15 cellular contexts compared by ENCODE assay signal in genomic region chr10:130013938-130014733, GRCh38. TPM values are rescaled to one million over a fixed set of nuclear protein-coding genes. Genes with fewer than 3 reads are reported as not detected.
A peak's percentile ranks its signal among the peaks of the same experiment; 100 is the strongest.
DNase-seq lines count a peak whose midpoint lies in the region; ATAC-seq and TF ChIP-seq lines count a peak whose summit lies in the region.
"Had no signal": no experiment of that assay in that cellular context is flagged by ENCODE, and none has a peak within 500 bp of the region (broad histone marks: within the 10 kb centered on the region; RNA-seq: fewer than 3 reads in every experiment).

No MANE protein-coding gene starts in this region.

- H2BK12ac ChIP-seq in mesenchymal stem cell (ENCODE audit: low read length in 2 of 2) = no peak overlapping the region

- H3K4me3 ChIP-seq in GM23248 = no peak overlapping the region
- H3K4me3 ChIP-seq in SJCRH30 = peak overlapping the region; percentile 34
- H3K4me3 ChIP-seq in mesenchymal stem cell (ENCODE audit: insufficient read depth in 1 of 2, low read depth in 1 of 2, low read length in 2 of 2) = peak overlapping the region in 1 of 2 experiments; percentile 68
- no peak overlapping the region for H3K4me3 ChIP-seq in suprapubic skin
- H3K4me3 ChIP-seq: BLaER1 treated with 17β-estradiol and CSF1 and Interleukin-3, amounts not matched to agents 10 nM and 100 nM had no signal

- ATAC-seq in HG03354 (IDR thresholded peaks at IDR 0.05; ENCODE audit: poor library complexity, severe bottlenecking, unreplicated experiment) (no peak), T-helper 17 cell (no peak)
- ATAC-seq: Panc1 had no signal

- H3K23ac ChIP-seq in mesenchymal stem cell (ENCODE audit: low read length in 2 of 2) = no peak overlapping the region

- H2AK5ac ChIP-seq in mesenchymal stem cell (ENCODE audit: low read length, severe bottlenecking) = no peak overlapping the region

- TF ChIP-seq EP300 in suprapubic skin (IDR thresholded peaks at IDR 0.05) = no peak

- no peaks in the 10 kb centered on the region for H3F3A ChIP-seq in GM23248 (ENCODE audit: insufficient read depth)

- H2BK15ac ChIP-seq in mesenchymal stem cell (ENCODE audit: low read depth, poor library complexity, severe bottlenecking) = no peak overlapping the region

- H3K4me3 Mint-ChIP-seq in T-helper 17 cell = no peak overlapping the region

- no peak overlapping the region for H2BK5ac ChIP-seq in mesenchymal stem cell (ENCODE audit: low read depth, low read length, poor library complexity, severe bottlenecking)

- TF ChIP-seq POLR2A in suprapubic skin (IDR thresholded peaks at IDR 0.05) = no peak

- H3K27me3 Mint-ChIP-seq in T-helper 17 cell = peaks cover 36% of the 10 kb centered on the region

- peak overlapping the region; percentile 37; the same call in 1 of the 2 replicates for H3K9ac ChIP-seq in GM23248
- peak overlapping the region; percentile 88 for H3K9ac ChIP-seq in mesenchymal stem cell (ENCODE audit: low read length)
- H3K9ac ChIP-seq: BLaER1 treated with 17β-estradiol and CSF1 and Interleukin-3, amounts not matched to agents 10 nM and 100 nM had no signal

- H4K8ac ChIP-seq in mesenchymal stem cell (ENCODE audit: low read length) = no peak overlapping the region

- no peak overlapping the region for H3K4ac ChIP-seq in mesenchymal stem cell (ENCODE audit: low read depth in 1 of 2, low read length in 2 of 2)

- WGBS in GM23248 (ENCODE audit: low coverage in 1 of 2, low lambda C conversion rate in 2 of 2, missing lambda C conversion rate in 2 of 2), 2 experiments = 83 to 85% methylated on average over 27 to 28 of the region's 28 CpGs
- 89% methylated on average over 28 of the region's 28 CpGs for WGBS in mesenchymal stem cell
- 85% methylated on average over 22 of the region's 28 CpGs for WGBS in suprapubic skin

- in situ Hi-C loops in GM23248 (cut with MboI) = no loop called here

- no peak for TF ChIP-seq CTCF in suprapubic skin (IDR thresholded peaks at IDR 0.05)

- H3K27ac Mint-ChIP-seq in T-helper 17 cell = no peak overlapping the region

- H3K18ac ChIP-seq in mesenchymal stem cell (ENCODE audit: low read depth in 1 of 2, low read length in 2 of 2) = no peak overlapping the region

- H3K4me1 ChIP-seq in GM23248 (ENCODE audit: insufficient read depth) = peaks cover 16% of the 10 kb centered on the region
- H3K4me1 ChIP-seq in SJCRH30 = peaks cover 3% of the 10 kb centered on the region; the same call in 1 of the 2 replicates
- no peaks in the 10 kb centered on the region for H3K4me1 ChIP-seq in mesenchymal stem cell (ENCODE audit: control insufficient read depth, insufficient read depth, low read depth, low read length)
- peaks cover 8% of the 10 kb centered on the region for H3K4me1 ChIP-seq in suprapubic skin

- H3K27ac ChIP-seq in GM23248 (no peak overlapping the region), SJCRH30 (no peak overlapping the region), mesenchymal stem cell (ENCODE audit: low read length, poor library complexity, severe bottlenecking) (no peak overlapping the region), suprapubic skin (peak overlapping the region; percentile 14)
- H3K27ac ChIP-seq: BLaER1 treated with 17β-estradiol and CSF1 and Interleukin-3, amounts not matched to agents 10 nM and 100 nM had no signal

- no peak overlapping the region for H3K14ac ChIP-seq in mesenchymal stem cell (ENCODE audit: low read length in 2 of 2)

- H3K36me3 Mint-ChIP-seq in T-helper 17 cell (ENCODE audit: low read depth) = no peaks in the 10 kb centered on the region

- DNase-seq in GM23248 (peak; percentile 40), SJCRH30 (peak in 1 of 2 experiments; percentile 2), mesenchymal stem cell (no peak), suprapubic skin (ENCODE audit: low spot score in 2 of 2) (no peak), T-helper 17 cell (no peak)
- no peak for DNase-seq in stimulated activated CD4-positive, alpha-beta T cell treated with anti-CD3 and anti-CD28 coated beads, Interleukin-2, amount 100 ng/mL, for 24 hours
- DNase-seq: EL, NCI-H1048, NCI-H1694, NCI-H446 treated with DMSO at 0.1 percent for 48 hours, NCI-H774, SHP77 had no signal

- H2BK120ac ChIP-seq in mesenchymal stem cell (ENCODE audit: low read depth, low read length) = no peak overlapping the region

- H3K4me1 Mint-ChIP-seq in T-helper 17 cell = no peaks in the 10 kb centered on the region

- H2AFZ ChIP-seq in GM23248 = peak overlapping the region; percentile 54; the same call in 1 of the 2 replicates
- no peak overlapping the region for H2AFZ ChIP-seq in mesenchymal stem cell (ENCODE audit: low read depth, low read length)

- H3K79me2 ChIP-seq in GM23248 (ENCODE audit: insufficient read depth) = no peaks in the 10 kb centered on the region

- H3K36me3 ChIP-seq in GM23248 (ENCODE audit: low read depth) = no peaks in the 10 kb centered on the region
- H3K36me3 ChIP-seq in SJCRH30 = no peaks in the 10 kb centered on the region
- no peaks in the 10 kb centered on the region for H3K36me3 ChIP-seq in mesenchymal stem cell (ENCODE audit: control insufficient read depth in 1 of 2, insufficient read depth in 2 of 2, low read depth in 1 of 2, low read length in 2 of 2)
- H3K36me3 ChIP-seq in suprapubic skin = no peaks in the 10 kb centered on the region
- H3K36me3 ChIP-seq: BLaER1 treated with 17β-estradiol and CSF1 and Interleukin-3, amounts not matched to agents 10 nM and 100 nM had no signal

- H3K4me2 ChIP-seq in GM23248 (ENCODE audit: unreplicated experiment) (no peak overlapping the region), mesenchymal stem cell (ENCODE audit: low read length, poor library complexity, severe bottlenecking) (no peak overlapping the region)
- H3K4me2 ChIP-seq: BLaER1 treated with 17β-estradiol and CSF1 and Interleukin-3, amounts not matched to agents 10 nM and 100 nM had no signal

- H3K27me3 ChIP-seq in GM23248 (replicated peaks; ENCODE audit: insufficient read depth) = no peaks in the 10 kb centered on the region
- H3K27me3 ChIP-seq in SJCRH30 = no peaks in the 10 kb centered on the region
- no peaks in the 10 kb centered on the region for H3K27me3 ChIP-seq in mesenchymal stem cell (ENCODE audit: control insufficient read depth in 1 of 2, insufficient read depth in 1 of 2, low read length in 2 of 2)
- H3K27me3 ChIP-seq in suprapubic skin = peaks cover 6% of the 10 kb centered on the region
- H3K27me3 ChIP-seq: BLaER1 treated with 17β-estradiol and CSF1 and Interleukin-3, amounts not matched to agents 10 nM and 100 nM had no signal

- no peaks in the 10 kb centered on the region for H4K20me1 ChIP-seq in GM23248 (ENCODE audit: insufficient read depth)
- H4K20me1 ChIP-seq: BLaER1 treated with 17β-estradiol and CSF1 and Interleukin-3, amounts not matched to agents 10 nM and 100 nM had no signal

- no peaks in the 10 kb centered on the region for H3K9me2 ChIP-seq in GM23248 (ENCODE audit: insufficient read depth)

- H3K79me1 ChIP-seq in mesenchymal stem cell (replicated peaks; ENCODE audit: low read length, poor library complexity, severe bottlenecking) = no peaks in the 10 kb centered on the region

- no peaks in the 10 kb centered on the region for H3K9me3 ChIP-seq in GM23248 (ENCODE audit: low read depth)
- no peaks in the 10 kb centered on the region for H3K9me3 ChIP-seq in SJCRH30 (replicated peaks)
- no peaks in the 10 kb centered on the region for H3K9me3 ChIP-seq in mesenchymal stem cell (ENCODE audit: control insufficient read depth, low read length)
- H3K9me3 ChIP-seq in suprapubic skin = no peaks in the 10 kb centered on the region
- no peaks in the 10 kb centered on the region for H3K9me3 ChIP-seq in T-helper 17 cell (ENCODE audit: control insufficient read depth, low read length, poor library complexity, severe bottlenecking)

- no peak overlapping the region for H4K91ac ChIP-seq in mesenchymal stem cell (ENCODE audit: low read length)

RNA-seq across cellular contexts. Expression of gene EBF3, which starts 50.1 kb away (rescaled TPM):
- 0.25 and 0.43 TPM in 2 replicates for total RNA-seq in GM23248 (2014; rRNA removed; shearing (Covaris generic))
- 0.06 and 0.15 TPM in 2 replicates for polyA plus RNA-seq in GM23248 (2016; fragmentation: Nextera tagmentation; extraction: Ambion mirVana)
- total RNA-seq in SJCRH30 (2014; rRNA removed; shearing (Covaris generic)) = 13.1 and 13.2 TPM in 2 replicates
- 1.5 TPM for polyA plus RNA-seq in mesenchymal stem cell (2013, experiment 1 of 2)
- 1.2 TPM for polyA plus RNA-seq in mesenchymal stem cell (2013, experiment 2 of 2)
- total RNA-seq in suprapubic skin (1 to 10 TPM; 1.4 to 4.2 (median 2.4) TPM), T-helper 17 cell (not detected)
